In the genomic region with DNA sequence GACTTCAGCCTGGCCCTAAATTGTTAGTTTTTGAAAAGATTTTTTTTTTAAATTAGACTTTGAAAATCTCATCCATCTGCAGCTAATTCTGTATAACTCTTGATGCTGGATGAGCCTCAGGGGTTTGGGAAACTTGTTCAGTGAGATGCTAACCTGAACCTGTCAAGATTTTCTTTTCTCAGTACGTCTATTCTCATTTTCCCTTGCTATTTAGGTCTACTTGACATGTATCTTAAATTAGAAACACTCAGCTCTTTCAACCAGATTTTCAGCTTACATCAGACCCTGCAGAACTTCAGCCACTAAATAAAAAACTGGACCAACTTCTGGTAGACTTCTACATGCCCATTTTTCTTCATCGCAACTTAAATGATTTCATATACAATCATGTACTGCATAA, we compare ENCODE assay signal across 16 cellular contexts.
"Had no signal": no experiment of that assay in that cellular context is flagged by ENCODE, and none has a peak within 500 bp of the region (broad histone marks: within the 10 kb centered on the region; RNA-seq: fewer than 3 reads in every experiment).

No MANE protein-coding gene starts in this region.

- H3K36me3 ChIP-seq: neural progenitor cell, ovary, sigmoid colon, spleen, upper lobe of left lung had no signal

- H3K4me3 ChIP-seq: dorsolateral prefrontal cortex, gastroesophageal sphincter, lung, neural progenitor cell, ovary, sigmoid colon, spleen, upper lobe of left lung had no signal

- H3K4me1 ChIP-seq: gastroesophageal sphincter, neural progenitor cell, sigmoid colon, spleen, upper lobe of left lung had no signal

- H3K27ac ChIP-seq: dorsolateral prefrontal cortex, gastroesophageal sphincter, neural progenitor cell, ovary, sigmoid colon, spleen, upper lobe of left lung had no signal

- DNase-seq: activated CD4-positive, alpha-beta T cell treated with anti-CD3 and anti-CD28 coated beads, Interleukin-2, amount 10 ng/mL, durations not matched to agents 7 days and 5 days; activated CD4-positive, CD25-positive, alpha-beta regulatory T cell; activated CD8-positive, alpha-beta memory T cell treated with anti-CD3 and anti-CD28 coated beads, Interleukin-2, amount 50 U/mL, for 48 hours; activated gamma-delta T cell treated with Interleukin-2 at 50 U/mL for 16 hours; activated T-cell treated with anti-CD3 and anti-CD28 coated beads, Interleukin-2, amount 50 U/mL, for 72 hours; amniotic stem cell; dorsolateral prefrontal cortex; endodermal cell; left colon; ovary; sigmoid colon; spleen; upper lobe of left lung had no signal

- H3K27me3 ChIP-seq: dorsolateral prefrontal cortex, gastroesophageal sphincter, neural progenitor cell, ovary, sigmoid colon, spleen, upper lobe of left lung had no signal

- ATAC-seq: activated T-cell treated with anti-CD3 and anti-CD28 coated beads, Interleukin-2, amount 50 U/mL, for 72 hours; gastroesophageal sphincter; left colon had no signal

- H3K9me3 ChIP-seq: ovary, sigmoid colon, upper lobe of left lung had no signal
